Comparison of ENCODE assay signal across 4 cellular contexts in the genomic region with DNA sequence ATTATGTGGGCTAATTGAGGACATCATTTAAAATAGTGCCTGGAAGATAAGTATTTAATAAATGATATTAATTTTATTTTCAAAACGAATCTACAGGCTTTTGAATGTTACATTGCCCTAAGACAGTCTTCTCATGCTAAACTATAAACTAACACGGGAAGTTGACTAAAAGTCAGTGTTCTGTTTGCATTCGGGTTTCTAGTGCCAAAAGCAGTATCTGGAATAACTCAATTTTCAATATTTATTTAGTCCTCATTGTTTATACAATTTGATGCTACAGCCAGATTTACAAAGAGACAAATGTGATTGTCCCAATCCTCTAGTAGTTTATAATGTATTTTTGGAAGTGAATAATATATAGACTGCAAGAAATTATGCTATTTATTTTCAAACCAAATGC.
"Had no signal": no experiment of that assay in that cellular context is flagged by ENCODE, and none has a peak within 500 bp of the region (broad histone marks: within the 10 kb centered on the region; RNA-seq: fewer than 3 reads in every experiment).

No MANE protein-coding gene starts in this region.

- H3K4me3 ChIP-seq: GM23338 had no signal

- ATAC-seq: GM23338 had no signal

- H2AFZ ChIP-seq: GM23338 had no signal

- H3K4me2 ChIP-seq: GM23338 had no signal

- DNase-seq: H9, HCEC 1CT, KBM-7 had no signal
